23 cellular contexts compared by ENCODE assay signal in the genomic region with DNA sequence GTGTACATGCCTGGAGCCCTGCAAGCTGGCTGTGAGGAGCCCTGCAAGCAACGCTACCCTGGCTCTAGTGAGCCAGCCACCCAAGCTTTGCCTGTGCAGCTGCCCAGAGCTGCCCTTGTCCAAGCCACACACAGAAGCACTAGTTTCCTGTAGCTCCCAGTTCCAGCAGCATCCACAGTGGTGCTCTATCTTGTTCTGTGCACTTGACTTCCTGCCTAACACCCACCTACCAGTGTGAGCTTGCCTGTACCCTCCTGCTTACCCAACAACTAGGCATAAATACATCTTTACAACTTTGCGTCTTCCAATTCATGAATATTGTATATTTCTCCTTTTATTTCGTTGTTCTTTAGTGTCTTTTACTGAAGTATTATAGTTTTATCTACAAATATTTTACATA. TPM values are rescaled to one million over a fixed set of nuclear protein-coding genes. Genes with fewer than 3 reads are reported as not detected.
DNase-seq lines count a peak whose midpoint lies in the region; ATAC-seq, FAIRE-seq and TF ChIP-seq lines count a peak whose summit lies in the region.
"Had no signal": no experiment of that assay in that cellular context is flagged by ENCODE, and none has a peak within 500 bp of the region (broad histone marks: within the 10 kb centered on the region; RNA-seq: fewer than 3 reads in every experiment).

No MANE protein-coding gene starts in this region.

- H4K20me1 ChIP-seq in DND-41 (ENCODE audit: insufficient read depth, low read length): no peaks in the 10 kb centered on the region
- no peaks in the 10 kb centered on the region for H4K20me1 ChIP-seq in H1 (replicated peaks in 1 of 2; ENCODE audit: control insufficient read depth in 1 of 2, insufficient read depth in 2 of 2, low read length in 2 of 2)

- FAIRE-seq in H1 (lab: Jason Lieb, UNC): no peak
- FAIRE-seq: A549, D721Med, GM12878 had no signal

- no peaks in the 10 kb centered on the region for H3K36me3 ChIP-seq in DND-41 (ENCODE audit: insufficient read depth, low read length)
- no peaks in the 10 kb centered on the region for H3K36me3 ChIP-seq in Panc1 (ENCODE audit: control insufficient read depth, insufficient read depth, low read length)
- H3K36me3 ChIP-seq in H1 (ENCODE audit: control insufficient read depth in 2 of 4, insufficient read depth in 4 of 4, low read length in 3 of 4): no peaks in the 10 kb centered on the region

- no peak for TF ChIP-seq RAD21 in H1 (IDR thresholded peaks at IDR 0.05 in 1 of 2, conservative IDR thresholded peaks at IDR 0.05 in 1 of 2; ENCODE audit: low read depth in 2 of 2, low read length in 2 of 2)

- POLR2A ChIA-PET in Panc1 (lab: Charles Lee) (no interaction called here), H1 (lab: Charles Lee; ENCODE audit: partially characterized antibody) (interaction anchor here (1.0 kb wide), 1 partner anchor 26 kb away, joined by 3 read pairs; no protein-coding TSS in a partner anchor)

- no peak overlapping the region for H2AFZ ChIP-seq in DND-41 (ENCODE audit: low read depth, low read length)
- H2AFZ ChIP-seq in H1 (ENCODE audit: low read length): no peak overlapping the region

- H3K4me1 ChIP-seq in DND-41 (ENCODE audit: insufficient read depth, low read length): no peaks in the 10 kb centered on the region
- H3K4me1 ChIP-seq in Panc1 (ENCODE audit: control insufficient read depth, insufficient read depth, low read length): no peaks in the 10 kb centered on the region
- H3K4me1 ChIP-seq in H1 (replicated peaks in 1 of 4; ENCODE audit: control insufficient read depth in 3 of 4, insufficient read depth in 4 of 4, low read length in 3 of 4): no peaks in the 10 kb centered on the region
- H3K4me1 ChIP-seq: A549 had no signal

- H4K91ac ChIP-seq in H1 (replicated peaks; ENCODE audit: insufficient read length, low read length): no peak overlapping the region

- 79% methylated on average over 3 of the region's 3 CpGs; no CpG with 5 or more reads in 1 of the 2 experiments for whole genome bisulfite sequencing in H1 (ENCODE audit: extremely low coverage in 1 of 2, insufficient coverage in 1 of 2, insufficient read length in 1 of 2, insufficient replicate concordance in 2 of 2, low coverage in 1 of 2, low lambda C conversion rate in 2 of 2, missing lambda C conversion rate in 1 of 2), 2 experiments

- H4K8ac ChIP-seq in H1 (ENCODE audit: extremely low read depth, insufficient read depth, low read length): no peak overlapping the region

- H2BK12ac ChIP-seq in H1 (ENCODE audit: low read depth, low read length): no peak overlapping the region

- no peak overlapping the region for H3K4me2 ChIP-seq in DND-41 (ENCODE audit: insufficient read depth, low read length)
- H3K4me2 ChIP-seq in H1 (ENCODE audit: insufficient read depth in 1 of 2, low read depth in 2 of 2, low read length in 2 of 2): no peak overlapping the region
- H3K4me2 ChIP-seq: A549 had no signal

- no peaks in the 10 kb centered on the region for H3K23me2 ChIP-seq in H1 (ENCODE audit: low read depth, low read length)

- no peak overlapping the region for H2BK120ac ChIP-seq in H1 (replicated peaks; ENCODE audit: low read depth, low read length)

- H3K18ac ChIP-seq in H1 (ENCODE audit: extremely low read depth, low read length): no peak overlapping the region

- no peak overlapping the region for H3K9ac ChIP-seq in DND-41 (ENCODE audit: low read depth, low read length)
- H3K9ac ChIP-seq in H1 (replicated peaks in 1 of 4; ENCODE audit: extremely low read depth in 1 of 4, low read depth in 3 of 4, low read length in 3 of 4): no peak overlapping the region

- TF ChIP-seq POLR2A in H1 (IDR thresholded peaks at IDR 0.05; ENCODE audit: control extremely low read depth in 1 of 2, low read depth in 2 of 2, low read length in 2 of 2): no peak

- BruUV-seq in Panc1 (replicated peaks; lab: Mats Ljungman, UMichigan): no TSS peak

- H3K79me2 ChIP-seq in DND-41 (ENCODE audit: insufficient read depth, low read length) (no peaks in the 10 kb centered on the region), H1 (ENCODE audit: control insufficient read depth in 1 of 2, insufficient read depth in 2 of 2, low read length in 2 of 2) (no peaks in the 10 kb centered on the region)

- no peak overlapping the region for H3K14ac ChIP-seq in H1 (ENCODE audit: insufficient read length)

- ATAC-seq in DND-41 (ENCODE audit: insufficient read depth, low read depth): peak; percentile 63; the same call in 2 of the 3 replicates
- ATAC-seq in Panc1: peak; percentile 45; the same call in 1 of the 2 replicates
- no peak for ATAC-seq in HG02840 (IDR thresholded peaks at IDR 0.05; ENCODE audit: low FRiP score, unreplicated experiment)
- no peak for ATAC-seq in GM18870 (IDR thresholded peaks at IDR 0.05; ENCODE audit: unreplicated experiment)
- no peak for ATAC-seq in GM19035 (IDR thresholded peaks at IDR 0.05; ENCODE audit: unreplicated experiment)
- ATAC-seq: GM12878 had no signal

- peaks cover 9% of the 10 kb centered on the region for H3K27me3 ChIP-seq in DND-41 (ENCODE audit: insufficient read depth, low read length, poor library complexity)
- peaks cover 26% of the 10 kb centered on the region for H3K27me3 ChIP-seq in Panc1 (ENCODE audit: control insufficient read depth, insufficient read depth, low read length)
- H3K27me3 ChIP-seq in H1 (replicated peaks in 1 of 4; ENCODE audit: control insufficient read depth in 3 of 4, extremely low read depth in 1 of 4, insufficient read depth in 3 of 4, low read length in 3 of 4): no peaks in the 10 kb centered on the region

- no peak for TF ChIP-seq CTCF in DND-41 (IDR thresholded peaks at IDR 0.05; ENCODE audit: borderline replicate concordance, extremely low read depth, low read length, poor library complexity, severe bottlenecking)
- no peak for TF ChIP-seq CTCF in Panc1 (IDR thresholded peaks at IDR 0.05)
- TF ChIP-seq CTCF in H1 (IDR thresholded peaks at IDR 0.05; ENCODE audit: control extremely low read depth in 1 of 3, insufficient read depth in 1 of 3, low read depth in 1 of 3, low read length in 3 of 3): no peak

- H2BK15ac ChIP-seq in H1 (ENCODE audit: low read length): no peak overlapping the region

- H3K4me3 ChIP-seq in DND-41 (ENCODE audit: low read depth in 1 of 2, low read length in 2 of 2): no peak overlapping the region
- no peak overlapping the region for H3K4me3 ChIP-seq in Panc1 (ENCODE audit: low read depth in 2 of 2, low read length in 2 of 2)
- no peak overlapping the region for H3K4me3 ChIP-seq in H1 (ENCODE audit: extremely low read depth in 1 of 4, insufficient read depth in 2 of 4, low read depth in 3 of 4, low read length in 4 of 4)
- H3K4me3 ChIP-seq: A549, GM12878 had no signal

- no peaks in the 10 kb centered on the region for H3K9me3 ChIP-seq in DND-41 (ENCODE audit: insufficient read depth, low read length, severe bottlenecking)
- no peaks in the 10 kb centered on the region for H3K9me3 ChIP-seq in Panc1 (ENCODE audit: control insufficient read depth, insufficient read depth, low read depth, low read length)
- no peaks in the 10 kb centered on the region for H3K9me3 ChIP-seq in H1 (ENCODE audit: insufficient read depth in 2 of 2, low read depth in 1 of 2, low read length in 1 of 2)
- H3K9me3 ChIP-seq: A549, Caco-2 had no signal

- intact Hi-C loops in Panc1 (cut with micrococcal nuclease; ENCODE audit: unreplicated experiment): no loop called here

- no peak overlapping the region for H2AK5ac ChIP-seq in H1 (ENCODE audit: low read depth, low read length)

- in situ Hi-C loops in Panc1 (cut with HindIII; ENCODE audit: low pct_unique_long_range_greater_than_20kb, low sequenced_read_pairs): no loop called here

- no peak for TF ChIP-seq EP300 in H1 (IDR thresholded peaks at IDR 0.05; ENCODE audit: borderline replicate concordance in 1 of 2, low read depth in 2 of 2, low read length in 2 of 2)

- no peak overlapping the region for H3K56ac ChIP-seq in H1 (replicated peaks; ENCODE audit: insufficient read length, low read depth, low read length)

- H2BK20ac ChIP-seq in H1 (ENCODE audit: low read length): 0 out of 2 replicates have a peak overlapping the region, but pooled peaks have one; percentile 21

- no peaks in the 10 kb centered on the region for H3K79me1 ChIP-seq in H1 (ENCODE audit: low read depth, low read length)

- H2BK5ac ChIP-seq in H1 (ENCODE audit: low read depth, low read length): no peak overlapping the region

- H3K4ac ChIP-seq in H1 (replicated peaks; ENCODE audit: insufficient read length, low read depth, low read length): no peak overlapping the region

- H3K23ac ChIP-seq in H1 (ENCODE audit: insufficient read length): no peak overlapping the region

- H3K27ac ChIP-seq in DND-41 (ENCODE audit: low read length) (no peak overlapping the region), Panc1 (ENCODE audit: low read length) (no peak overlapping the region), H1 (ENCODE audit: low read depth, low read length) (no peak overlapping the region)
- H3K27ac ChIP-seq: 22Rv1, A549, C4-2B, HL-60 had no signal

- DNase-seq in DMS53 (lab: John Stamatoyannopoulos, UW) (peak; percentile 7), DMS53 treated with DMSO at 0.1 percent for 48 hours (lab: John Stamatoyannopoulos, UW; ENCODE audit: unreplicated experiment) (no peak), DND-41 (no peak), Panc1 (ENCODE audit: low read depth, low spot score) (no peak), H1 (ENCODE audit: low read depth in 1 of 2, low spot score in 2 of 2) (no peak)
- DNase-seq: AML-193; Caco-2; CD4-positive, alpha-beta T cell; DMS79 treated with DMSO at 0.1 percent for 48 hours; EL; GOT3; H9; IMR-90; KBM-7 had no signal

- CTCF ChIA-PET in Panc1 (lab: Charles Lee): no interaction called here
- CTCF ChIA-PET in H1 (lab: Charles Lee; ENCODE audit: partially characterized antibody): no interaction called here

- no peak overlapping the region for H4K5ac ChIP-seq in H1 (ENCODE audit: insufficient read length, low read depth, low read length)

RNA-seq across cellular contexts. Expression of gene ZNF518A, which starts 32.2 kb away (rescaled TPM):
- 26.1 TPM for total RNA-seq in Panc1 (2021; ENCODE audit: unreplicated experiment)
- 6.8 TPM for polyA plus RNA-seq in Panc1 (2012; ENCODE audit: insufficient read length)
- total RNA-seq in H1 (2021; fragmentation: NEBNext Ultra II Directional; extraction: Animal tissue kit (Norgen Biotek cat#: 25700)): 26.8 and 34.8 TPM in 2 replicates
- 4.0 and 6.6 TPM in 2 replicates for polyA plus RNA-seq in H1 (2011; rRNA removed)
- 9.1 TPM for polyA plus RNA-seq in H1 (2011; cell fraction: cytosol; rRNA removed)
- 10.1 TPM for polyA plus RNA-seq in H1 (2011; cell fraction: nucleus; rRNA removed)
- 6.3 to 14.5 TPM (median 9.1 TPM) in 4 replicates for polyA plus RNA-seq in H1 (2012, experiment 1 of 2)
- 0.52 TPM for polyA plus RNA-seq in H1 (2012, experiment 2 of 2)
- polyA plus RNA-seq in H1 (2013, experiment 1 of 2): 15.2 TPM
- 15.3 TPM for polyA plus RNA-seq in H1 (2013, experiment 2 of 2)
- 25.4 and 42.1 TPM in 2 replicates for polyA minus RNA-seq in H1 (2011; rRNA and poly(A)+ RNA removed)
- polyA minus RNA-seq in H1 (2011; cell fraction: cytosol; rRNA and poly(A)+ RNA removed): 17.8 TPM
- polyA minus RNA-seq in H1 (2011; cell fraction: nucleus; rRNA and poly(A)+ RNA removed): 69.1 TPM

RNA-seq across cellular contexts. Expression of gene CCNJ, which starts 54.5 kb away (rescaled TPM):
- total RNA-seq in Panc1 (2021; ENCODE audit: unreplicated experiment): 15.2 TPM
- 7.8 TPM for polyA plus RNA-seq in Panc1 (2012; ENCODE audit: insufficient read length)
- total RNA-seq in H1 (2021; fragmentation: NEBNext Ultra II Directional; extraction: Animal tissue kit (Norgen Biotek cat#: 25700)): 34.2 and 34.7 TPM in 2 replicates
- polyA plus RNA-seq in H1 (2011; rRNA removed): 19.5 and 31.4 TPM in 2 replicates
- 20.8 TPM for polyA plus RNA-seq in H1 (2011; cell fraction: cytosol; rRNA removed)
- polyA plus RNA-seq in H1 (2011; cell fraction: nucleus; rRNA removed): 26.9 TPM
- polyA plus RNA-seq in H1 (2012, experiment 1 of 2): 17.2 to 27.1 TPM (median 21.8 TPM) in 4 replicates
- 2.5 TPM for polyA plus RNA-seq in H1 (2012, experiment 2 of 2)
- 25.8 TPM for polyA plus RNA-seq in H1 (2013, experiment 1 of 2)
- polyA plus RNA-seq in H1 (2013, experiment 2 of 2): 25.9 TPM
- polyA minus RNA-seq in H1 (2011; rRNA and poly(A)+ RNA removed): 81.7 and 139 TPM in 2 replicates
- 28.4 TPM for polyA minus RNA-seq in H1 (2011; cell fraction: cytosol; rRNA and poly(A)+ RNA removed)
- polyA minus RNA-seq in H1 (2011; cell fraction: nucleus; rRNA and poly(A)+ RNA removed): 57.8 TPM

Comparison
In these comparisons a context has a peak if more than half of its experiments do, and no peak if none do; other contexts are left out.
1. ATAC-seq: peak in DND-41 (single experiment) and Panc1 (single experiment); none in HG02840 (single experiment), GM18870 (single experiment) and GM19035 (single experiment).